ENCODE assay signal across 21 cellular contexts in the genomic region with DNA sequence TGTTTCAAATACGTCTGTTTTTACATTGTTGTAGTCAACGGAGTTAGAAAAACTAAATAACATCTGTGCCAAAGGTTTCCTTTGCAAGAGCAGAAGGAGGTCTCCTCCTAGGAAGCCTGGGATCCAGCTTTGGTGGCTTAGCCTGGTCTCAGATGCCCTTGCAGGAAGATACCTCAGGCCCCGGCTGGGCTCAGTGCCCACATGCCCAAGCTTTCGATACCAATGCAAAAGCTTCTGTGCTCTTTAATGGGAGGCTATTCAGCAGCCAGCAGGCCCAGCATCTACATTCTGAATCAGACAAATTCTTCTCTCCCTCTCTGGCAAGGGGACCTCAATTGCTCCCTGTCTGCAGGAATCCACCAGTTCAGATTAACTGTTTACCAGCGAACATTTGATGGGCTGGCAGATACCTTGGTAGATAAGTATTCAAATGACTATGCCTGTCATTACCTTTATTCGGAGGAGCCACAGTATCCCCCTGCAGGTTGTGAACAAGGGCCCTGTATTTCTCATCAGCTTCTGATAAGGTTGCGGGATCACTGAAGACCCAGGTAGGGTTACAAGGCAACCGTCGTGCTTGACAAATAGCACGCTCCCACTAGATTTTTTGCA.
A peak's percentile ranks its signal among the peaks of the same experiment; 100 is the strongest.
DNase-seq lines count a peak whose midpoint lies in the region; ATAC-seq, FAIRE-seq and TF ChIP-seq lines count a peak whose summit lies in the region.
"Had no signal": no experiment of that assay in that cellular context is flagged by ENCODE, and none has a peak within 500 bp of the region (broad histone marks: within the 10 kb centered on the region; RNA-seq: fewer than 3 reads in every experiment).

No MANE protein-coding gene starts in this region.

- no peak overlapping the region for H3K9ac ChIP-seq in H1 (replicated peaks in 1 of 4; ENCODE audit: extremely low read depth in 1 of 4, low read depth in 3 of 4, low read length in 3 of 4)
- no peak overlapping the region for H3K9ac ChIP-seq in neuronal stem cell (ENCODE audit: low read depth, low read length, poor library complexity)
- H3K9ac ChIP-seq in HepG2 (ENCODE audit: insufficient read depth, low read depth, low read length) = no peak overlapping the region
- H3K9ac ChIP-seq: BLaER1 treated with 17β-estradiol and CSF1 and Interleukin-3, amounts not matched to agents 10 nM and 100 nM had no signal

- H4K5ac ChIP-seq in H1 (ENCODE audit: insufficient read length, low read depth, low read length) = no peak overlapping the region

- H3K23me2 ChIP-seq in H1 (ENCODE audit: low read depth, low read length) = no peaks in the 10 kb centered on the region

- no peaks in the 10 kb centered on the region for H3F3A ChIP-seq in GM23338 (replicated peaks; ENCODE audit: low read depth)

- H3K36me3 Mint-ChIP-seq in GM23338 (ENCODE audit: low read depth) = no peaks in the 10 kb centered on the region
- no peaks in the 10 kb centered on the region for H3K36me3 Mint-ChIP-seq in activated T-cell treated with anti-CD3 and anti-CD28 coated beads, Interleukin-2, amount 50 U/mL, for 24 hours (ENCODE audit: low read depth)
- H3K36me3 Mint-ChIP-seq: CD8-positive, alpha-beta T cell; IgD-negative memory B cell had no signal

- H3K18ac ChIP-seq in H1 (ENCODE audit: extremely low read depth, low read length) (no peak overlapping the region), neuronal stem cell (ENCODE audit: low read length) (peak overlapping the region; percentile 68)

- peaks cover 30% of the 10 kb centered on the region for H3K4me1 ChIP-seq in GM23338 (ENCODE audit: insufficient read depth)
- peaks cover 1 to 11% (median 7%) of the 10 kb centered on the region in 4 experiments; a peak in 6 of 7 replicates for H3K4me1 ChIP-seq in H1 (replicated peaks in 1 of 4; ENCODE audit: control insufficient read depth in 3 of 4, insufficient read depth in 4 of 4, low read length in 3 of 4)
- H3K4me1 ChIP-seq in neuronal stem cell (ENCODE audit: control insufficient read depth in 2 of 2, insufficient read depth in 1 of 2, low read depth in 1 of 2, low read length in 2 of 2) = peaks cover 8 to 15% of the 10 kb centered on the region in 2 donors
- H3K4me1 ChIP-seq in HepG2 (ENCODE audit: insufficient read depth, low read length) = peaks cover 35% of the 10 kb centered on the region

- no peaks in the 10 kb centered on the region for H4K20me1 ChIP-seq in GM23338 (replicated peaks; ENCODE audit: insufficient read depth)
- H4K20me1 ChIP-seq in H1 (replicated peaks in 1 of 2; ENCODE audit: control insufficient read depth in 1 of 2, insufficient read depth in 2 of 2, low read length in 2 of 2) = no peaks in the 10 kb centered on the region
- H4K20me1 ChIP-seq in HepG2 (ENCODE audit: insufficient read depth, low read length) = no peaks in the 10 kb centered on the region
- H4K20me1 ChIP-seq: BLaER1 treated with 17β-estradiol and CSF1 and Interleukin-3, amounts not matched to agents 10 nM and 100 nM had no signal

- no peak overlapping the region for H2AFZ ChIP-seq in GM23338
- no peak overlapping the region for H2AFZ ChIP-seq in H1 (ENCODE audit: low read length)
- no peak overlapping the region for H2AFZ ChIP-seq in neuronal stem cell (ENCODE audit: low read length)
- H2AFZ ChIP-seq in HepG2 (ENCODE audit: low read length) = no peak overlapping the region

- H3K79me2 ChIP-seq in GM23338 (replicated peaks; ENCODE audit: insufficient read depth) = no peaks in the 10 kb centered on the region
- no peaks in the 10 kb centered on the region for H3K79me2 ChIP-seq in H1 (ENCODE audit: control insufficient read depth in 1 of 2, insufficient read depth in 2 of 2, low read length in 2 of 2)
- no peaks in the 10 kb centered on the region for H3K79me2 ChIP-seq in HepG2 (ENCODE audit: insufficient read depth, low read length)

- H3K14ac ChIP-seq in H1 (ENCODE audit: insufficient read length) (no peak overlapping the region), neuronal stem cell (ENCODE audit: low read length) (no peak overlapping the region)

- H2BK5ac ChIP-seq in H1 (ENCODE audit: low read depth, low read length) (no peak overlapping the region), neuronal stem cell (ENCODE audit: low read length) (no peak overlapping the region)

- H2BK12ac ChIP-seq in H1 (ENCODE audit: low read depth, low read length) = no peak overlapping the region
- no peak overlapping the region for H2BK12ac ChIP-seq in neuronal stem cell (ENCODE audit: low read length)

- H3K79me1 ChIP-seq in H1 (ENCODE audit: low read depth, low read length) = no peaks in the 10 kb centered on the region; the same call in 1 of the 2 replicates
- H3K79me1 ChIP-seq in neuronal stem cell (ENCODE audit: low read depth, low read length) = no peaks in the 10 kb centered on the region

- TF ChIP-seq RAD21 in H1 (IDR thresholded peaks at IDR 0.05 in 1 of 2, conservative IDR thresholded peaks at IDR 0.05 in 1 of 2; ENCODE audit: low read depth in 2 of 2, low read length in 2 of 2) (no peak), HepG2 (CRISPR knock-in tag; IDR thresholded peaks at IDR 0.05) (no peak)

- no peak overlapping the region for H3K4me3 Mint-ChIP-seq in GM23338
- no peak overlapping the region for H3K4me3 Mint-ChIP-seq in activated T-cell treated with anti-CD3 and anti-CD28 coated beads, Interleukin-2, amount 50 U/mL, for 24 hours
- H3K4me3 Mint-ChIP-seq: B cell; CD8-positive, alpha-beta T cell; IgD-negative memory B cell had no signal

- no peak overlapping the region for H3K23ac ChIP-seq in H1 (ENCODE audit: insufficient read length)
- H3K23ac ChIP-seq in neuronal stem cell (ENCODE audit: low read depth, low read length, poor library complexity) = no peak overlapping the region

- ATAC-seq in GM23338 (no peak; the same call in 2 of the 3 replicates), HG03432 (IDR thresholded peaks at IDR 0.05; ENCODE audit: unreplicated experiment) (no peak), GM19452 (IDR thresholded peaks at IDR 0.05; ENCODE audit: unreplicated experiment) (no peak), HepG2 (no peak)
- ATAC-seq: CD8-positive, alpha-beta T cell; GM12878 had no signal

- CTCF ChIA-PET in H1 (lab: Charles Lee; ENCODE audit: partially characterized antibody) (interaction anchor here (0.6 to 3.5 kb wide), 12 partner anchors 10 to 445 kb away, joined by 3 to 22 read pairs (median 4); no protein-coding TSS in a partner anchor), HepG2 (lab: Yijun Ruan, JAX; ENCODE audit: low intra/inter-chr PET ratio, low total read pairs) (no interaction called here)

- POLR2A ChIA-PET in H1 (lab: Charles Lee; ENCODE audit: partially characterized antibody) = no interaction called here
- POLR2A ChIA-PET in HepG2 (lab: Yijun Ruan, JAX) = no interaction called here

- in situ Hi-C loops in HepG2 (cut with HindIII; ENCODE audit: extremely low pct_ligation_motif_present, low pct_unique_long_range_greater_than_20kb) = loop anchor here (5.0 kb wide), 2 partner anchors 411 to 541 kb away; no protein-coding TSS in a partner anchor

- intact Hi-C loops in HepG2 (cut with micrococcal nuclease; ENCODE audit: unreplicated experiment) = no loop called here

- H3K56ac ChIP-seq in H1 (replicated peaks; ENCODE audit: insufficient read length, low read depth, low read length) = no peak overlapping the region

- no peaks in the 10 kb centered on the region for H3K36me3 ChIP-seq in GM23338 (ENCODE audit: insufficient read depth)
- H3K36me3 ChIP-seq in H1 (ENCODE audit: control insufficient read depth in 2 of 4, insufficient read depth in 4 of 4, low read length in 3 of 4) = no peaks in the 10 kb centered on the region
- H3K36me3 ChIP-seq in neuronal stem cell (replicated peaks in 1 of 2; ENCODE audit: control insufficient read depth in 2 of 2, insufficient read depth in 2 of 2, low read length in 2 of 2) = no peaks in the 10 kb centered on the region
- H3K36me3 ChIP-seq in HepG2 (replicated peaks in 1 of 2; ENCODE audit: control insufficient read depth in 1 of 2, insufficient read depth in 2 of 2, low read length in 2 of 2) = no peaks in the 10 kb centered on the region
- H3K36me3 ChIP-seq: BLaER1 treated with 17β-estradiol and CSF1 and Interleukin-3, amounts not matched to agents 10 nM and 100 nM had no signal

- TF ChIP-seq POLR2A in H1 (IDR thresholded peaks at IDR 0.05; ENCODE audit: control extremely low read depth in 1 of 2, low read depth in 2 of 2, low read length in 2 of 2) (no peak), HepG2 (IDR thresholded peaks at IDR 0.05; ENCODE audit: insufficient read depth in 1 of 2, low read depth in 2 of 2, low read length in 2 of 2) (no peak)

- H3K9me2 ChIP-seq in GM23338 (ENCODE audit: insufficient read depth) = no peaks in the 10 kb centered on the region

- H2BK20ac ChIP-seq in H1 (ENCODE audit: low read length) = peak overlapping the region; percentile 51; the same call in 1 of the 2 replicates

- no peak overlapping the region for H3K27ac Mint-ChIP-seq in GM23338
- H3K27ac Mint-ChIP-seq in activated T-cell treated with anti-CD3 and anti-CD28 coated beads, Interleukin-2, amount 50 U/mL, for 24 hours = no peak overlapping the region
- H3K27ac Mint-ChIP-seq: B cell; CD8-positive, alpha-beta T cell; IgD-negative memory B cell had no signal

- no peaks in the 10 kb centered on the region for H3K27me3 Mint-ChIP-seq in GM23338 (ENCODE audit: insufficient read depth, low read depth, poor library complexity)
- H3K27me3 Mint-ChIP-seq in activated T-cell treated with anti-CD3 and anti-CD28 coated beads, Interleukin-2, amount 50 U/mL, for 24 hours = peaks cover 5% of the 10 kb centered on the region

- no peak overlapping the region for H2BK120ac ChIP-seq in H1 (replicated peaks; ENCODE audit: low read depth, low read length)
- H2BK120ac ChIP-seq in neuronal stem cell (ENCODE audit: low read depth, low read length) = no peak overlapping the region

- H3K4me1 Mint-ChIP-seq in GM23338 = peaks cover 48% of the 10 kb centered on the region
- peaks cover 2% of the 10 kb centered on the region for H3K4me1 Mint-ChIP-seq in activated T-cell treated with anti-CD3 and anti-CD28 coated beads, Interleukin-2, amount 50 U/mL, for 24 hours (ENCODE audit: low read depth)
- H3K4me1 Mint-ChIP-seq: B cell, IgD-negative memory B cell had no signal

- H2BK15ac ChIP-seq in H1 (ENCODE audit: low read length) (no peak overlapping the region), neuronal stem cell (ENCODE audit: low read length) (no peak overlapping the region)

- TF ChIP-seq CTCF in GM23338 (conservative IDR thresholded peaks at IDR 0.05; ENCODE audit: low read depth in 2 of 2) (no peak), H1 (IDR thresholded peaks at IDR 0.05; ENCODE audit: control extremely low read depth in 1 of 3, insufficient read depth in 1 of 3, low read depth in 1 of 3, low read length in 3 of 3) (no peak), HepG2 (CRISPR knock-in tag; IDR thresholded peaks at IDR 0.05) (no peak)

- H2AK5ac ChIP-seq in H1 (ENCODE audit: low read depth, low read length) (no peak overlapping the region), neuronal stem cell (ENCODE audit: low read depth, low read length) (no peak overlapping the region)

- H3K9me3 Mint-ChIP-seq in GM23338 = no peaks in the 10 kb centered on the region
- no peaks in the 10 kb centered on the region for H3K9me3 Mint-ChIP-seq in activated T-cell treated with anti-CD3 and anti-CD28 coated beads, Interleukin-2, amount 50 U/mL, for 24 hours
- H3K9me3 Mint-ChIP-seq: CD8-positive, alpha-beta T cell; IgD-negative memory B cell had no signal

- BruUV-seq in HepG2 (replicated peaks; lab: Mats Ljungman, UMichigan) = no TSS peak

- no peak overlapping the region for H3K4me2 ChIP-seq in GM23338
- H3K4me2 ChIP-seq in H1 (ENCODE audit: insufficient read depth in 1 of 2, low read depth in 2 of 2, low read length in 2 of 2) = no peak overlapping the region
- H3K4me2 ChIP-seq in neuronal stem cell (ENCODE audit: insufficient read depth, low read length, poor library complexity, severe bottlenecking) = no peak overlapping the region
- no peak overlapping the region for H3K4me2 ChIP-seq in HepG2 (ENCODE audit: low read depth, low read length)
- H3K4me2 ChIP-seq: BLaER1 treated with 17β-estradiol and CSF1 and Interleukin-3, amounts not matched to agents 10 nM and 100 nM had no signal

- H4K91ac ChIP-seq in H1 (replicated peaks; ENCODE audit: insufficient read length, low read length) (no peak overlapping the region), neuronal stem cell (ENCODE audit: low read depth, low read length, poor library complexity) (no peak overlapping the region)

- H3K27ac ChIP-seq in GM23338 (ENCODE audit: low read depth) = no peak overlapping the region
- H3K27ac ChIP-seq in H1 (ENCODE audit: low read depth, low read length) = no peak overlapping the region
- no peak overlapping the region for H3K27ac ChIP-seq in neuronal stem cell (replicated peaks; ENCODE audit: low read length)
- H3K27ac ChIP-seq in HepG2 (ENCODE audit: extremely low read length, insufficient read depth, low read length) = no peak overlapping the region
- H3K27ac ChIP-seq: BLaER1 treated with 17β-estradiol and CSF1 and Interleukin-3, amounts not matched to agents 10 nM and 100 nM had no signal

- no peak overlapping the region for H3K4me3 ChIP-seq in GM23338
- H3K4me3 ChIP-seq in H1 (ENCODE audit: extremely low read depth in 1 of 4, insufficient read depth in 2 of 4, low read depth in 3 of 4, low read length in 4 of 4) = no peak overlapping the region
- H3K4me3 ChIP-seq in neuronal stem cell (ENCODE audit: low read length in 2 of 2) = no peak overlapping the region
- H3K4me3 ChIP-seq in HepG2 (replicated peaks in 1 of 3; ENCODE audit: insufficient read depth in 1 of 3, low read depth in 2 of 3, low read length in 3 of 3) = no peak overlapping the region
- H3K4me3 ChIP-seq: BLaER1 treated with 17β-estradiol and CSF1 and Interleukin-3, amounts not matched to agents 10 nM and 100 nM; GM12878 had no signal

- TF ChIP-seq EP300 in H1 (IDR thresholded peaks at IDR 0.05; ENCODE audit: borderline replicate concordance in 1 of 2, low read depth in 2 of 2, low read length in 2 of 2) = no peak
- TF ChIP-seq EP300 in HepG2 (IDR thresholded peaks at IDR 0.05; ENCODE audit: low read depth in 2 of 2, low read length in 2 of 2) = no peak
- no peak for TF ChIP-seq EP300 in HepG2 (CRISPR knock-in tag; IDR thresholded peaks at IDR 0.05; ENCODE audit: borderline replicate concordance)

- H3K4ac ChIP-seq in H1 (replicated peaks; ENCODE audit: insufficient read length, low read depth, low read length) (no peak overlapping the region), neuronal stem cell (ENCODE audit: low read length) (no peak overlapping the region)

- H3K9me3 ChIP-seq in H1 (ENCODE audit: insufficient read depth in 2 of 2, low read depth in 1 of 2, low read length in 1 of 2) (no peaks in the 10 kb centered on the region), neuronal stem cell (replicated peaks in 1 of 2; ENCODE audit: control insufficient read depth in 2 of 2, insufficient read depth in 1 of 2, low read depth in 1 of 2, low read length in 2 of 2) (no peaks in the 10 kb centered on the region), HepG2 (ENCODE audit: low read length) (no peaks in the 10 kb centered on the region)
- H3K9me3 ChIP-seq: BLaER1 treated with 17β-estradiol and CSF1 and Interleukin-3, amounts not matched to agents 10 nM and 100 nM had no signal

- no peak overlapping the region for H4K8ac ChIP-seq in H1 (ENCODE audit: extremely low read depth, insufficient read depth, low read length)
- H4K8ac ChIP-seq in neuronal stem cell (ENCODE audit: low read depth, low read length) = no peak overlapping the region

- DNase-seq in GM23338 (ENCODE audit: low spot score) = peak; percentile 19
- DNase-seq in NCI-H526 treated with DMSO at 0.1 percent for 48 hours (lab: John Stamatoyannopoulos, UW) = peak; percentile 85
- no peak for DNase-seq in H1 (ENCODE audit: low read depth in 1 of 2, low spot score in 2 of 2)
- no peak for DNase-seq in neuronal stem cell (ENCODE audit: low spot score)
- no peak for DNase-seq in HepG2 (ENCODE audit: low spot score)
- DNase-seq in activated T-cell treated with anti-CD3 and anti-CD28 coated beads, Interleukin-2, amount 50 U/mL, for 24 hours = no peak
- DNase-seq: Calu3; CD8-positive, alpha-beta T cell; DMS53; DND-41; EL; HCEC 1CT; KBM-7 had no signal

- FAIRE-seq in H1 (lab: Jason Lieb, UNC) (no peak), HepG2 (lab: Jason Lieb, UNC) (no peak)
- FAIRE-seq: GM12878, H54, HTR-8/SVneo had no signal

- H3K27me3 ChIP-seq in GM23338 (ENCODE audit: insufficient read depth) (no peaks in the 10 kb centered on the region), H1 (replicated peaks in 1 of 4; ENCODE audit: control insufficient read depth in 3 of 4, extremely low read depth in 1 of 4, insufficient read depth in 3 of 4, low read length in 3 of 4) (no peaks in the 10 kb centered on the region), neuronal stem cell (ENCODE audit: control insufficient read depth in 3 of 3, insufficient read depth in 3 of 3, low read depth in 1 of 3, low read length in 3 of 3) (no peaks in the 10 kb centered on the region), HepG2 (ENCODE audit: control insufficient read depth in 1 of 2, insufficient read depth in 2 of 2, low read length in 2 of 2) (no peaks in the 10 kb centered on the region)
- H3K27me3 ChIP-seq: BLaER1 treated with 17β-estradiol and CSF1 and Interleukin-3, amounts not matched to agents 10 nM and 100 nM had no signal

- WGBS in H1 (ENCODE audit: extremely low coverage in 1 of 2, insufficient coverage in 1 of 2, insufficient read length in 1 of 2, insufficient replicate concordance in 2 of 2, low coverage in 1 of 2, low lambda C conversion rate in 2 of 2, missing lambda C conversion rate in 1 of 2), 2 experiments = 80% methylated on average over 10 of the region's 10 CpGs; no CpG with 5 or more reads in 1 of the 2 experiments
- no CpG with 5 or more reads among the region's 10 CpGs for WGBS in neuronal stem cell (ENCODE audit: extremely low coverage in 2 of 2, insufficient read length in 2 of 2, insufficient replicate concordance in 1 of 2), 2 donors
- WGBS in HepG2 (ENCODE audit: low lambda C conversion rate) = 43% methylated on average over 10 of the region's 10 CpGs

Comparison
In these comparisons a context has a peak if more than half of its experiments do, and no peak if none do; other contexts are left out.
1. DNase-seq: peak in GM23338 (single experiment) and NCI-H526 treated with DMSO at 0.1 percent for 48 hours (single experiment); none in H1 (0 of 2), neuronal stem cell (single experiment), HepG2 (single experiment) and activated T-cell treated with anti-CD3 and anti-CD28 coated beads, Interleukin-2, amount 50 U/mL, for 24 hours (single experiment).